In the genomic region with DNA sequence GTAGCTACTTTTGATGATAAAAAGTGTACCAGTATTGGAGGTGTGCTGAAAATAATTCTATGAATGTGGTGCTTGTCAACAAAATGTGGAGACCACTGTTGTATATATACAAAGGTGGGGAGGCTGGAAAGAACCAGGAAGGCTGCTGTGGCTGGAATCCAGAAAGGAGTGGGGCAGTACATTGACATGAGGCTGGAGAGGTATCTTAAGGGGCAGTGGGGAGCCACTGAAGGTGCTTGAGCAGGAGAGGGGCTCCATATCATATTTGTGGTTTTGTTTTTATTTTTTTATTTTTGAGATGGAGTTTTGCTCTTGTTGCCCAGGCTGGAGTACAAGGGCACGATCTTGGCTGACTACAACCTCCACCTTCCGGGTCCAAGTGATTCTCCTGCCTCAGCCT, we compare ENCODE assay signal across 22 cellular contexts.
"Had no signal": no experiment of that assay in that cellular context is flagged by ENCODE, and none has a peak within 500 bp of the region (broad histone marks: within the 10 kb centered on the region; RNA-seq: fewer than 3 reads in every experiment).

No MANE protein-coding gene starts in this region.

- ATAC-seq: HepG2, SK-N-SH treated with all-trans-retinoic acid at 6 μM for 48 hours had no signal

- H3K9me3 ChIP-seq: MG63 had no signal

- H3K36me3 ChIP-seq: MG63 had no signal

- H3K27ac ChIP-seq: RWPE1 had no signal

- DNase-seq: IMR-90, Karpas-422, KG1, MG63, NCI-H1092, NCI-H1105 treated with DMSO at 0.1 percent for 48 hours, NCI-H1417 treated with DMSO at 0.1 percent for 48 hours, NCI-H146, NCI-H1694 treated with DMSO at 0.1 percent for 48 hours, NCI-H1930, NCI-H2081, NCI-H2107, NCI-H226, NCI-H446, NCI-H510A, NCI-H524 treated with DMSO at 0.1 percent for 48 hours, NCI-H69, NCI-H774, Right ventricle myocardium superior had no signal

- H3K4me3 ChIP-seq: MG63 had no signal

- H3K27me3 ChIP-seq: MG63 had no signal
